22 cellular contexts compared by ENCODE assay signal in the genomic region with DNA sequence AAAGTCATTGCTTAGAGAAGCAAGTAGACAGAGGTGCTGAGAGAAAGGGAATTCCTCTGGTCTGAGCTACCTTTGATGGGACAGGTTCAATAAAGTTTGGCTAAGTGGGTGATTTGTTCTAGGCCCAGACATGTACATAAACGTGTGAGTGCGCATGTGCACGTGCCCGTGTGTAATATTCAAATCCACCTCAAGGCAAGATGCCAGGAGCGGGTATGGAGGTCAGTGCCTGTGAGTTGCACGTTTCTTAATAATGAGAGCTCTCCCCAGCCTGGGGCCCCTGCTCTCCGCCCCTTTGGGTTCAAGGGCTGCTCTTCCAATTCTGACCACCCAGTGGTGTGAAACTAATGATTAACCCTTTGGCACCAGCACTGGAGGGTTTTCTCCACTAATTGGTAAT. TPM values are rescaled to one million over a fixed set of nuclear protein-coding genes. Genes with fewer than 3 reads are reported as not detected.
DNase-seq lines count a peak whose midpoint lies in the region; ATAC-seq and TF ChIP-seq lines count a peak whose summit lies in the region.
"Had no signal": no experiment of that assay in that cellular context is flagged by ENCODE, and none has a peak within 500 bp of the region (broad histone marks: within the 10 kb centered on the region; RNA-seq: fewer than 3 reads in every experiment).

No MANE protein-coding gene starts in this region.

- peaks cover 2% of the 10 kb centered on the region for H3K4me1 ChIP-seq in endodermal cell (ENCODE audit: control insufficient read depth, insufficient read depth, low read length)
- no peaks in the 10 kb centered on the region for H3K4me1 ChIP-seq in OCI-LY7 (ENCODE audit: insufficient read depth, low read length, poor library complexity, severe bottlenecking)
- H3K4me1 ChIP-seq: Caco-2, SJSA1 had no signal

- no peak overlapping the region for H3K27ac ChIP-seq in endodermal cell (ENCODE audit: low read depth, low read length)
- no peak overlapping the region for H3K27ac ChIP-seq in OCI-LY7 (ENCODE audit: low read depth, low read length, poor library complexity, severe bottlenecking)
- H3K27ac ChIP-seq: C4-2B, HL-60, SJSA1 had no signal

- no peaks in the 10 kb centered on the region for H3K27me3 Mint-ChIP-seq in endodermal cell (ENCODE audit: insufficient read depth)
- H3K27me3 Mint-ChIP-seq in neural crest cell (ENCODE audit: low read depth), result no peaks in the 10 kb centered on the region

- H3K4me1 Mint-ChIP-seq in endodermal cell (peaks cover 25% of the 10 kb centered on the region), neural crest cell (peaks cover 72% of the 10 kb centered on the region)
- H3K4me1 Mint-ChIP-seq: B cell had no signal

- H3K9ac ChIP-seq in endodermal cell (ENCODE audit: extremely low read depth, low read length, poor library complexity, severe bottlenecking), result no peak overlapping the region

- no peaks in the 10 kb centered on the region for H3K9me2 ChIP-seq in OCI-LY7 (ENCODE audit: insufficient read depth, low read length)

- H3K27me3 ChIP-seq in H7 (ENCODE audit: control insufficient read depth, insufficient read depth, low read length) (no peaks in the 10 kb centered on the region), endodermal cell (ENCODE audit: control insufficient read depth, insufficient read depth, low read length, poor library complexity, severe bottlenecking) (no peaks in the 10 kb centered on the region)
- H3K27me3 ChIP-seq: SJSA1 had no signal

- H3K4me3 ChIP-seq in H7 (ENCODE audit: insufficient read depth, low read depth, low read length) (no peak overlapping the region), endodermal cell (ENCODE audit: low read length) (no peak overlapping the region), OCI-LY7 (ENCODE audit: low read depth, low read length, poor library complexity, severe bottlenecking) (no peak overlapping the region)
- H3K4me3 ChIP-seq: SJSA1 had no signal

- no peak overlapping the region for H3K4me2 ChIP-seq in OCI-LY7 (ENCODE audit: low read length)

- intact Hi-C loops in OCI-LY7 (cut with micrococcal nuclease; ENCODE audit: unreplicated experiment), result no loop called here

- H3K4me3 Mint-ChIP-seq in endodermal cell (no peak overlapping the region), neural crest cell (no peak overlapping the region)
- H3K4me3 Mint-ChIP-seq: B cell; CD8-positive, alpha-beta T cell had no signal

- no peak overlapping the region for H3K27ac Mint-ChIP-seq in endodermal cell
- H3K27ac Mint-ChIP-seq in neural crest cell (ENCODE audit: unreplicated experiment), result peak overlapping the region; percentile 51
- H3K27ac Mint-ChIP-seq: B cell; CD8-positive, alpha-beta T cell had no signal

- no peaks in the 10 kb centered on the region for H3K9me3 ChIP-seq in endodermal cell (ENCODE audit: control insufficient read depth, low read length)
- no peaks in the 10 kb centered on the region for H3K9me3 ChIP-seq in OCI-LY7 (ENCODE audit: low read length)
- H3K9me3 ChIP-seq: Caco-2, SJSA1 had no signal

- 93 to 95% methylated on average over 4 to 7 of the region's 7 CpGs for WGBS in endodermal cell (ENCODE audit: insufficient coverage in 1 of 2, insufficient read length in 1 of 2), 2 experiments

- no peaks in the 10 kb centered on the region for H3K36me3 ChIP-seq in H7 (replicated peaks; ENCODE audit: control insufficient read depth, insufficient read depth, low read length)
- H3K36me3 ChIP-seq in endodermal cell (ENCODE audit: control insufficient read depth, insufficient read depth, low read length), result no peaks in the 10 kb centered on the region
- no peaks in the 10 kb centered on the region for H3K36me3 ChIP-seq in OCI-LY7 (ENCODE audit: insufficient read depth, low read length)
- H3K36me3 ChIP-seq: SJSA1 had no signal

- CTCF ChIA-PET in OCI-LY7 (lab: Charles Lee; ENCODE audit: unreplicated experiment), result no interaction called here

- H3K36me3 Mint-ChIP-seq in endodermal cell (ENCODE audit: low read depth) (no peaks in the 10 kb centered on the region), neural crest cell (ENCODE audit: low read depth) (no peaks in the 10 kb centered on the region)
- H3K36me3 Mint-ChIP-seq: CD8-positive, alpha-beta T cell had no signal

- DNase-seq in H7, result peak; percentile 13
- DNase-seq in NCI-H524 treated with DMSO at 0.1 percent for 48 hours (lab: John Stamatoyannopoulos, UW), result peak; percentile 22
- no peak for DNase-seq in endodermal cell
- DNase-seq in neural crest cell (ENCODE audit: low read depth, low spot score), result no peak
- DNase-seq in OCI-LY7 (ENCODE audit: low spot score), result no peak
- no peak for DNase-seq in NCI-H748 treated with DMSO at 0.1 percent for 48 hours (lab: John Stamatoyannopoulos, UW)
- DNase-seq: Caco-2; CD8-positive, alpha-beta T cell; Karpas-422; NCI-H1092; NCI-H1417 treated with DMSO at 0.1 percent for 48 hours; NCI-H1694 treated with DMSO at 0.1 percent for 48 hours; NCI-H2081; NCI-H446; NCI-H526 treated with DMSO at 0.1 percent for 48 hours; OCI-M1 had no signal

- POLR2A ChIA-PET in OCI-LY7 (lab: Charles Lee), result interaction anchor here (0.6 to 1.3 kb wide), 3 partner anchors 10 to 128 kb away, joined by 3 read pairs; no protein-coding TSS in a partner anchor

- no peaks in the 10 kb centered on the region for H3K79me2 ChIP-seq in OCI-LY7 (ENCODE audit: insufficient read depth, low read depth, low read length)

- TF ChIP-seq CTCF in endodermal cell (conservative IDR thresholded peaks at IDR 0.05) (peak; percentile 11), neural crest cell (conservative IDR thresholded peaks at IDR 0.05) (no peak), OCI-LY7 (conservative IDR thresholded peaks at IDR 0.05; ENCODE audit: low read length) (no peak)

- H3K9me3 Mint-ChIP-seq in endodermal cell (no peaks in the 10 kb centered on the region), neural crest cell (peaks cover 7% of the 10 kb centered on the region)
- H3K9me3 Mint-ChIP-seq: CD8-positive, alpha-beta T cell had no signal

- no peak for ATAC-seq in HG03571 (IDR thresholded peaks at IDR 0.05; ENCODE audit: unreplicated experiment)
- ATAC-seq: CD8-positive, alpha-beta T cell; Right ventricle myocardium inferior had no signal

- BruUV-seq in OCI-LY7 (replicated peaks; lab: Mats Ljungman, UMichigan), result no TSS peak

- H2AFZ ChIP-seq in OCI-LY7 (ENCODE audit: low read length), result no peak overlapping the region

- no peaks in the 10 kb centered on the region for H4K20me1 ChIP-seq in OCI-LY7 (ENCODE audit: insufficient read depth, low read length)

RNA-seq across cellular contexts. Expression of a gene that starts 53.8 kb away (rescaled TPM):
- 175 and 192 TPM in 2 replicates for total RNA-seq in H7 (2014; rRNA removed; shearing (Covaris generic))
- total RNA-seq in endodermal cell, result 10 to 100 TPM; 38.3 to 49.3 TPM
- 105 TPM for polyA plus RNA-seq in endodermal cell (2013, experiment 1 of 2)
- polyA plus RNA-seq in endodermal cell (2013, experiment 2 of 2), result 97.7 TPM
- total RNA-seq in neural crest cell, result 91.4 and 98.1 TPM in 2 replicates
- 14.5 and 19.9 TPM in 2 replicates for total RNA-seq in OCI-LY7 (2014; rRNA removed; shearing (Covaris generic))
- total RNA-seq in OCI-LY7 (2022), result 35.8 and 51.2 TPM in 2 replicates

Comparison
In these comparisons a context has a peak if more than half of its experiments do, and no peak if none do; other contexts are left out.
1. DNase-seq: peak in H7 (single experiment) and NCI-H524 treated with DMSO at 0.1 percent for 48 hours (single experiment); none in endodermal cell (single experiment), neural crest cell (single experiment), OCI-LY7 (single experiment) and NCI-H748 treated with DMSO at 0.1 percent for 48 hours (single experiment).